Comparison of ENCODE assay signal across 27 cellular contexts in the genomic region with DNA sequence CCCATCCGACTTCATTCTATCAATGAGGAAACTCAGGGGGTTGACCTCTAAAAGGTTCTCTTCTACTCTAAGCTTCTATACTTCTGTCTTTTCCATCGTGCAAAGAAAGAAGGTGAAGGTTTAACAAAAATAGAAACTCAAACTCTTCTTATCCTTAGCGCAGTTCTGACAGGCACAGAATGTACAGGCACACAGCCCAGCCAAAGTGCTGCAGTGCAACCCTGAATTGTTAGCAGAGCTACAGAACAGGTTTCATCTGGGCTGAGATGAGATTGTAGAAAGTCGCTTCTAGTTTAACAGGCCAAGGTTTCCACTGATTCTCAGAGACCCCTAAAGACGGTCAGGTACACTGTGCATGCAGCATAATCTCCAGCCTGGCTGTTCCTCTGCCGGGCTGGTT.
A peak's percentile ranks its signal among the peaks of the same experiment; 100 is the strongest.
DNase-seq lines count a peak whose midpoint lies in the region; ATAC-seq and TF ChIP-seq lines count a peak whose summit lies in the region.
"Had no signal": no experiment of that assay in that cellular context is flagged by ENCODE, and none has a peak within 500 bp of the region (broad histone marks: within the 10 kb centered on the region; RNA-seq: fewer than 3 reads in every experiment).

No MANE protein-coding gene starts in this region.

- H3K4me1 ChIP-seq in esophagus squamous epithelium (peaks cover 0 to 16% (median 0%) of the 10 kb centered on the region in 3 donors), testis (peaks cover 52% of the 10 kb centered on the region)

- peak overlapping the region; percentile 63 for H3K27ac Mint-ChIP-seq in activated T-cell treated with anti-CD3 and anti-CD28 coated beads, Interleukin-2, amount 50 U/mL, for 72 hours
- H3K27ac Mint-ChIP-seq in memory B cell = peak overlapping the region; percentile 24

- no peak for TF ChIP-seq CTCF in esophagus squamous epithelium (IDR thresholded peaks at IDR 0.05)
- no peak for TF ChIP-seq CTCF in testis (IDR thresholded peaks at IDR 0.05)

- H3K9me3 ChIP-seq in esophagus squamous epithelium (no peaks in the 10 kb centered on the region), testis (no peaks in the 10 kb centered on the region)
- H3K9me3 ChIP-seq: MG63, spleen had no signal

- TF ChIP-seq POLR2A in esophagus squamous epithelium (IDR thresholded peaks at IDR 0.05) (no peak), testis (IDR thresholded peaks at IDR 0.05) (no peak)

- H3K9me3 Mint-ChIP-seq in activated T-cell treated with anti-CD3 and anti-CD28 coated beads, Interleukin-2, amount 50 U/mL, for 72 hours = no peaks in the 10 kb centered on the region
- no peaks in the 10 kb centered on the region for H3K9me3 Mint-ChIP-seq in memory B cell
- H3K9me3 Mint-ChIP-seq: stimulated activated effector memory CD8-positive, alpha-beta T cell treated with anti-CD3 and anti-CD28 coated beads, Interleukin-12 subunit alpha, Interleukin-12 subunit beta, amount 100 ng/mL, for 72 hours had no signal

- no peak overlapping the region for H3K4me3 Mint-ChIP-seq in activated T-cell treated with anti-CD3 and anti-CD28 coated beads, Interleukin-2, amount 50 U/mL, for 72 hours
- H3K4me3 Mint-ChIP-seq in memory B cell = no peak overlapping the region
- H3K4me3 Mint-ChIP-seq: naive B cell; stimulated activated effector memory CD8-positive, alpha-beta T cell treated with anti-CD3 and anti-CD28 coated beads, Interleukin-12 subunit alpha, Interleukin-12 subunit beta, amount 100 ng/mL, for 72 hours had no signal

- no peaks in the 10 kb centered on the region for H3K27me3 ChIP-seq in esophagus squamous epithelium
- no peaks in the 10 kb centered on the region for H3K27me3 ChIP-seq in testis
- H3K27me3 ChIP-seq: MG63, spleen had no signal

- H3K4me1 Mint-ChIP-seq in activated T-cell treated with anti-CD3 and anti-CD28 coated beads, Interleukin-2, amount 50 U/mL, for 72 hours (ENCODE audit: low read depth) = peaks cover 54% of the 10 kb centered on the region
- peaks cover 11% of the 10 kb centered on the region for H3K4me1 Mint-ChIP-seq in memory B cell

- DNase-seq in activated T-cell treated with anti-CD3 and anti-CD28 coated beads, Interleukin-2, amount 50 U/mL, for 72 hours = no peak
- DNase-seq in activated T-cell treated with anti-CD3 and anti-CD28 coated beads, Interleukin-2, amount 50 U/mL, for 48 hours = no peak
- DNase-seq in esophagus squamous epithelium (lab: John Stamatoyannopoulos, UW) = no peak
- no peak for DNase-seq in memory B cell (ENCODE audit: low spot score in 2 of 2)
- peak; percentile 67 for DNase-seq in testis
- DNase-seq in ureter (ENCODE audit: low spot score) = no peak
- no peak for DNase-seq in NCI-H524 treated with DMSO at 0.1 percent for 48 hours (lab: John Stamatoyannopoulos, UW)
- DNase-seq: activated CD4-positive, alpha-beta T cell treated with anti-CD3 and anti-CD28 coated beads, Interleukin-2, amount 50 U/mL, for 48 hours; activated CD4-positive, CD25-positive, alpha-beta regulatory T cell; activated CD8-positive, alpha-beta memory T cell treated with anti-CD3 and anti-CD28 coated beads, Interleukin-2, amount 50 U/mL, for 48 hours; amygdala; central memory CD4-positive, alpha-beta T cell; dermis blood vessel endothelial cell; kidney glomerular epithelial cell; mesendoderm; MG63; naive B cell; NCI-H1417 treated with DMSO at 0.1 percent for 48 hours; NCI-H2081 treated with DMSO at 0.1 percent for 48 hours; NCI-H345; retina; spleen; stimulated activated CD4-positive, alpha-beta T cell treated with anti-CD3 and anti-CD28 coated beads, Interleukin-2, amount 100 ng/mL, for 48 hours; T-helper 9 cell had no signal

- peak overlapping the region in 3 of 4 donors; percentile 59 to 67 (median 60) for H3K27ac ChIP-seq in esophagus squamous epithelium
- H3K27ac ChIP-seq in testis = peak overlapping the region; percentile 74 to 83
- H3K27ac ChIP-seq: 22Rv1, spleen had no signal

- peaks cover 2 to 98% (median 6%) of the 10 kb centered on the region in 3 donors for H3K36me3 ChIP-seq in esophagus squamous epithelium
- H3K36me3 ChIP-seq in testis (ENCODE audit: low read depth, missing control alignments) = no peaks in the 10 kb centered on the region

- intact Hi-C loops in esophagus squamous epithelium (cut with DNase I) = no loop called here
- intact Hi-C loops in testis (cut with DNase I; ENCODE audit: low total_unique reads) = no loop called here

- peaks cover 13 to 36% of the 10 kb centered on the region in 2 donors for H3K36me3 Mint-ChIP-seq in activated T-cell treated with anti-CD3 and anti-CD28 coated beads, Interleukin-2, amount 50 U/mL, for 72 hours (ENCODE audit: insufficient read depth in 2 of 2)
- peaks cover 39% of the 10 kb centered on the region for H3K36me3 Mint-ChIP-seq in memory B cell

- ATAC-seq in activated T-cell treated with anti-CD3 and anti-CD28 coated beads, Interleukin-2, amount 50 U/mL, for 72 hours (replicated peaks in 1 of 2) = no peak
- ATAC-seq in memory B cell (ENCODE audit: low read depth) = no peak
- ATAC-seq in HG03469 (IDR thresholded peaks at IDR 0.05; ENCODE audit: unreplicated experiment) = no peak
- ATAC-seq: stimulated activated effector memory CD8-positive, alpha-beta T cell treated with anti-CD3 and anti-CD28 coated beads, Interleukin-12 subunit alpha, Interleukin-12 subunit beta, amount 100 ng/mL, for 72 hours had no signal

- H3K4me3 ChIP-seq in esophagus squamous epithelium = no peak overlapping the region
- H3K4me3 ChIP-seq in testis = no peak overlapping the region
- H3K4me3 ChIP-seq: MG63, spleen had no signal

- 90% methylated on average over 6 of the region's 6 CpGs for WGBS in esophagus squamous epithelium, 2 donors
- WGBS in testis, 2 donors = 33 to 57% methylated on average over 5 to 6 of the region's 6 CpGs

- no peaks in the 10 kb centered on the region for H3K27me3 Mint-ChIP-seq in activated T-cell treated with anti-CD3 and anti-CD28 coated beads, Interleukin-2, amount 50 U/mL, for 72 hours (ENCODE audit: low read depth)
- no peaks in the 10 kb centered on the region for H3K27me3 Mint-ChIP-seq in memory B cell
- H3K27me3 Mint-ChIP-seq: naive B cell had no signal
